Comparison of ENCODE assay signal across 11 cellular contexts in genomic region chr1:51583532-51583931, GRCh38. TPM values are rescaled to one million over a fixed set of nuclear protein-coding genes. Genes with fewer than 3 reads are reported as not detected.
DNase-seq lines count a peak whose midpoint lies in the region; ATAC-seq and TF ChIP-seq lines count a peak whose summit lies in the region.
"Had no signal": no experiment of that assay in that cellular context is flagged by ENCODE, and none has a peak within 500 bp of the region (broad histone marks: within the 10 kb centered on the region; RNA-seq: fewer than 3 reads in every experiment).

No MANE protein-coding gene starts in this region.

- H3K9me2 ChIP-seq in hepatocyte (replicated peaks; ENCODE audit: insufficient read depth) = no peaks in the 10 kb centered on the region

- H3K27me3 ChIP-seq in MG63 (no peaks in the 10 kb centered on the region), dorsolateral prefrontal cortex (no peaks in the 10 kb centered on the region), lower lobe of right lung (ENCODE audit: low read depth) (no peaks in the 10 kb centered on the region), hepatocyte (no peaks in the 10 kb centered on the region)

- H3K4me1 ChIP-seq in lower lobe of right lung (no peaks in the 10 kb centered on the region), hepatocyte (ENCODE audit: insufficient read depth) (no peaks in the 10 kb centered on the region)
- H3K4me1 ChIP-seq: parathyroid adenoma had no signal

- ATAC-seq in lower lobe of right lung (peak; percentile 76 to 91), HG03135 (IDR thresholded peaks at IDR 0.05; ENCODE audit: unreplicated experiment) (no peak), GM21723 (IDR thresholded peaks at IDR 0.05; ENCODE audit: unreplicated experiment) (no peak), HG02852 (IDR thresholded peaks at IDR 0.05; ENCODE audit: unreplicated experiment) (no peak)

- intact Hi-C loops in dorsolateral prefrontal cortex (cut with DNase I) (loop anchor here (5.0 kb wide), 1 partner anchor 34 kb away; the partner anchor contains the start of gene OSBPL9 (in 2 of the 2)), lower lobe of right lung (cut with DNase I) (no loop called here)

- DNase-seq in MG63 = peak; percentile 97
- peak; percentile 32 to 94 (median 86) for DNase-seq in dorsolateral prefrontal cortex
- DNase-seq in lower lobe of right lung = peak; percentile 46
- DNase-seq in hepatocyte (ENCODE audit: low spot score) = no peak
- DNase-seq: activated naive CD4-positive, alpha-beta T cell treated with Interleukin-2 at 50 U/mL for 16 hours; glutamatergic neuron had no signal

- H3K27ac ChIP-seq in dorsolateral prefrontal cortex (peak overlapping the region; percentile 42 to 92 (median 81)), lower lobe of right lung (no peak overlapping the region), temporal lobe (ENCODE audit: low read depth, low read length) (peak overlapping the region; percentile 77), hepatocyte (no peak overlapping the region)
- H3K27ac ChIP-seq: parathyroid adenoma had no signal

- 76% methylated on average over 9 of the region's 9 CpGs for WGBS in hepatocyte (ENCODE audit: low lambda C conversion rate, missing lambda C conversion rate)

- H4K20me1 ChIP-seq in hepatocyte (ENCODE audit: insufficient read depth, poor library complexity, severe bottlenecking) = no peaks in the 10 kb centered on the region

- TF ChIP-seq CTCF in dorsolateral prefrontal cortex (IDR thresholded peaks at IDR 0.05 in 54 of 56, conservative IDR thresholded peaks at IDR 0.05 in 2 of 56; ENCODE audit: low read depth in 1 of 56, partially characterized antibody in 56 of 56) = peak in 2 of 56 donors; percentile 11 to 13
- no peak for TF ChIP-seq CTCF in lower lobe of right lung (IDR thresholded peaks at IDR 0.05)
- TF ChIP-seq CTCF in hepatocyte (IDR thresholded peaks at IDR 0.05; ENCODE audit: poor library complexity) = no peak

- H3K36me3 ChIP-seq in MG63 (no peaks in the 10 kb centered on the region), lower lobe of right lung (no peaks in the 10 kb centered on the region), hepatocyte (replicated peaks; ENCODE audit: insufficient read depth, low read depth) (no peaks in the 10 kb centered on the region)

- no peaks in the 10 kb centered on the region for H3K9me3 ChIP-seq in MG63
- H3K9me3 ChIP-seq in lower lobe of right lung = no peaks in the 10 kb centered on the region
- H3K9me3 ChIP-seq in hepatocyte (ENCODE audit: low read depth) = no peaks in the 10 kb centered on the region

- no peak overlapping the region for H3K4me2 ChIP-seq in hepatocyte

- no peaks in the 10 kb centered on the region for H3K79me2 ChIP-seq in hepatocyte
- H3K79me2 ChIP-seq: parathyroid adenoma had no signal

- H3K4me3 ChIP-seq in MG63 (no peak overlapping the region), dorsolateral prefrontal cortex (peak overlapping the region in 23 of 59 donors; percentile 0 to 52 (median 18)), lower lobe of right lung (no peak overlapping the region), hepatocyte (no peak overlapping the region)

- H2AFZ ChIP-seq in hepatocyte = no peak overlapping the region
- H2AFZ ChIP-seq: parathyroid adenoma had no signal

RNA-seq across cellular contexts. Expression of gene OSBPL9, which starts 33.4 kb away (rescaled TPM):
- total RNA-seq in MG63 (2014; rRNA removed; shearing (Covaris generic); ENCODE audit: low replicate concordance) = 31.7 and 45.5 TPM in 2 replicates
- total RNA-seq in dorsolateral prefrontal cortex (100 to 1,000 TPM in 1 of 120 experiments, 10 to 100 TPM in 119; 37.0 to 103 (median 54.2) TPM), lower lobe of right lung (65.4 TPM), temporal lobe (56.3 TPM), hepatocyte (107 and 288 TPM in 2 replicates)
- 59.5 and 71.0 TPM in 2 replicates for polyA plus RNA-seq in hepatocyte

Comparison
In these comparisons a context has a peak if more than half of its experiments do, and no peak if none do; other contexts are left out.
1. H3K27ac ChIP-seq: peak in dorsolateral prefrontal cortex (59 of 59) and temporal lobe (single experiment); none in lower lobe of right lung (single experiment) and hepatocyte (single experiment).
2. ATAC-seq: peak in lower lobe of right lung (2 of 2); none in HG03135 (single experiment), GM21723 (single experiment) and HG02852 (single experiment).